In genomic region chr20:53699085-53699717, GRCh38 we compare ENCODE assay signal across 24 cellular contexts.
"Had no signal": no experiment of that assay in that cellular context is flagged by ENCODE, and none has a peak within 500 bp of the region (broad histone marks: within the 10 kb centered on the region; RNA-seq: fewer than 3 reads in every experiment).

No MANE protein-coding gene starts in this region.

- H3K27ac Mint-ChIP-seq: activated CD4-positive, alpha-beta memory T cell treated with anti-CD3 and anti-CD28 coated beads, Interleukin-2, amount 10 ng/mL, durations not matched to agents 7 days and 5 days; activated CD4-positive, alpha-beta T cell treated with anti-CD3 and anti-CD28 coated beads, Interleukin-2, amount 10 ng/mL, durations not matched to agents 24 days and 14 days; activated T-helper 1 cell treated with anti-CD3 and anti-CD28 coated beads, Interleukin-12 subunit alpha, Interleukin-12 subunit beta, Interleukin-2, Interleukin-4 antibody, amounts not matched to agents 30 ng/mL and 10 ng/mL and 1 ng/mL, durations not matched to agents 14 hours and 24 hours and 36 hours; T-helper 17 cell had no signal

- H3K27ac ChIP-seq: cardiac muscle cell, epithelial cell of prostate, lower lobe of right lung, pancreas, psoas muscle, stomach, suprapubic skin, tibial nerve, VCaP had no signal

- H3K4me1 ChIP-seq: lower lobe of right lung, psoas muscle, stomach, suprapubic skin, tibial nerve had no signal

- H3K36me3 ChIP-seq: cardiac muscle cell, heart left ventricle, lower lobe of right lung, pancreas, stomach, suprapubic skin, tibial nerve had no signal

- H3K4me3 ChIP-seq: body of pancreas, cardiac muscle cell, heart left ventricle, lower lobe of right lung, pancreas, psoas muscle, skin epidermis, stomach, suprapubic skin, tibial nerve had no signal

- H3K27me3 ChIP-seq: body of pancreas, cardiac muscle cell, heart left ventricle, pancreas, stomach, suprapubic skin, tibial nerve had no signal

- H3K9me3 Mint-ChIP-seq: activated CD4-positive, alpha-beta memory T cell treated with anti-CD3 and anti-CD28 coated beads, Interleukin-2, amount 10 ng/mL, durations not matched to agents 7 days and 5 days; activated CD4-positive, alpha-beta T cell treated with anti-CD3 and anti-CD28 coated beads, Interleukin-2, amount 10 ng/mL, durations not matched to agents 24 days and 14 days; activated T-helper 1 cell treated with anti-CD3 and anti-CD28 coated beads, Interleukin-12 subunit alpha, Interleukin-12 subunit beta, Interleukin-2, Interleukin-4 antibody, amounts not matched to agents 30 ng/mL and 10 ng/mL and 1 ng/mL, durations not matched to agents 14 hours and 24 hours and 36 hours; natural killer cell had no signal

- H3K4me3 Mint-ChIP-seq: activated CD4-positive, alpha-beta memory T cell treated with anti-CD3 and anti-CD28 coated beads, Interleukin-2, amount 10 ng/mL, durations not matched to agents 7 days and 5 days; activated CD4-positive, alpha-beta T cell treated with anti-CD3 and anti-CD28 coated beads, Interleukin-2, amount 10 ng/mL, durations not matched to agents 24 days and 14 days; activated T-helper 1 cell treated with anti-CD3 and anti-CD28 coated beads, Interleukin-12 subunit alpha, Interleukin-12 subunit beta, Interleukin-2, Interleukin-4 antibody, amounts not matched to agents 30 ng/mL and 10 ng/mL and 1 ng/mL, durations not matched to agents 14 hours and 24 hours and 36 hours; natural killer cell; T-helper 17 cell had no signal

- H3K9me3 ChIP-seq: body of pancreas, heart left ventricle, lower lobe of right lung, pancreas, psoas muscle, stomach, suprapubic skin, tibial nerve had no signal

- DNase-seq: activated CD4-positive, alpha-beta memory T cell treated with anti-CD3 and anti-CD28 coated beads, Interleukin-2, amount 10 ng/mL, durations not matched to agents 7 days and 5 days; activated CD4-positive, alpha-beta T cell treated with anti-CD3 and anti-CD28 coated beads, Interleukin-2, amount 10 ng/mL, durations not matched to agents 24 days and 14 days; activated gamma-delta T cell treated with Interleukin-2 at 50 U/mL for 16 hours; anterior cingulate cortex; body of pancreas; cortex of kidney; heart left ventricle; lower lobe of right lung; natural killer cell; pancreas; psoas muscle; right cardiac atrium; stimulated activated CD4-positive, alpha-beta T cell treated with anti-CD3 and anti-CD28 coated beads, Interleukin-1b, Interleukin-23, amount 100 ng/mL, for 48 hours; stomach; SW 1271; T-helper 17 cell had no signal

- H3K27me3 Mint-ChIP-seq: activated CD4-positive, alpha-beta T cell treated with anti-CD3 and anti-CD28 coated beads, Interleukin-2, amount 10 ng/mL, durations not matched to agents 24 days and 14 days; T-helper 17 cell had no signal

- ATAC-seq: activated CD4-positive, CD25-positive, alpha-beta regulatory T cell treated with anti-CD3 and anti-CD28 coated beads, Interleukin-2, amount 50 U/mL, for 24 hours; body of pancreas; heart left ventricle; lower lobe of right lung; natural killer cell; psoas muscle; right cardiac atrium; T-helper 17 cell had no signal

- H3K36me3 Mint-ChIP-seq: natural killer cell had no signal
